ENCODE assay signal across 17 cellular contexts in the genomic region with DNA sequence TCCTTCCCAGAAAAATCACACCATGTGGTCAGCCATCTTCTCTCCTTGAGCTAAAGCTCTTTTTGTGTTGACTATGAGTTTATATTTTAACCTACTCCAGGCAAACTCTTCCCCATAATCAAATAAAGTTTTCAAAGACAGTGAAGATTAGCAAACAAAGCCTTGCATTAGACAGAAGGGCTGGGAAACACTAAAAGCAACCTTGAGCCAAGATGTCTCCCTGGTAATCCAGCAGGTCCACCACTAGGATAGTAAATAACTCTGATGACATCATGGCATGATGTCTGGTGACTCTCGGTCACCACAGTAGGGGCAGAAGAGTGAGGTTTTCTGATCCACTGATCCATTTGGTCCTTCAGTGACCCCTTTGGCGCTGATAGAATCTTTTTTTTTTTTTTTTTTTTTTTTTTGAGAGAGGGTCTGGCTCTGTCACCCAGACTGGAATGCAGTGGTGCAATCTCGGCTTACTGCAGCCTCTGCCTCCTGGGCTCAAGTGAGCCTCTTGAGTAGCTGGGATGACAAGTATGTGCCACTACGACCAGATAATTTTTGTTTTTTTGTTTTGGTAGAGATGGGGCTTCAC. TPM values are rescaled to one million over a fixed set of nuclear protein-coding genes. Genes with fewer than 3 reads are reported as not detected.
DNase-seq lines count a peak whose midpoint lies in the region; ATAC-seq and TF ChIP-seq lines count a peak whose summit lies in the region.
"Had no signal": no experiment of that assay in that cellular context is flagged by ENCODE, and none has a peak within 500 bp of the region (broad histone marks: within the 10 kb centered on the region; RNA-seq: fewer than 3 reads in every experiment).

No MANE protein-coding gene starts in this region.

- no peak overlapping the region for H3K4ac ChIP-seq in trophoblast cell (ENCODE audit: low read depth, low read length)

- H3K36me3 ChIP-seq in HCT116 (ENCODE audit: control insufficient read depth in 1 of 2, insufficient read depth in 2 of 2, low read length in 2 of 2) (no peaks in the 10 kb centered on the region), adipocyte (ENCODE audit: control insufficient read depth, insufficient read depth, low read length, severe bottlenecking) (no peaks in the 10 kb centered on the region), trophoblast cell (ENCODE audit: control insufficient read depth in 1 of 2, insufficient read depth in 2 of 2, low read length in 2 of 2) (no peaks in the 10 kb centered on the region)
- H3K36me3 ChIP-seq: heart left ventricle, Peyer's patch, prostate gland had no signal

- POLR2A ChIA-PET in HCT116 (lab: Charles Lee), result no interaction called here

- H3K9me2 ChIP-seq in HCT116 (ENCODE audit: insufficient read depth), result no peaks in the 10 kb centered on the region

- H3K23ac ChIP-seq in trophoblast cell (ENCODE audit: low read length), result no peak overlapping the region

- H3K18ac ChIP-seq in trophoblast cell (ENCODE audit: low read length), result no peak overlapping the region

- no peak for TF ChIP-seq RAD21 in HCT116 (IDR thresholded peaks at IDR 0.05; ENCODE audit: low read depth)

- no CpG with 5 or more reads among the region's 4 CpGs for WGBS in trophoblast cell (ENCODE audit: extremely low coverage, insufficient coverage, insufficient read length)

- H3K79me2 ChIP-seq in HCT116 (ENCODE audit: insufficient read depth, low read length) (no peaks in the 10 kb centered on the region), trophoblast cell (ENCODE audit: control insufficient read depth, insufficient read depth, low read length, poor library complexity) (no peaks in the 10 kb centered on the region)

- H3K9me3 ChIP-seq in HCT116 (ENCODE audit: control insufficient read depth in 1 of 2, insufficient read depth in 1 of 2, low read depth in 1 of 2, low read length in 2 of 2) (no peaks in the 10 kb centered on the region), adipocyte (ENCODE audit: control insufficient read depth, low read length) (no peaks in the 10 kb centered on the region), trophoblast cell (ENCODE audit: insufficient read depth, low read depth, low read length) (no peaks in the 10 kb centered on the region)
- H3K9me3 ChIP-seq: heart left ventricle, Peyer's patch, prostate gland had no signal

- H3K79me1 ChIP-seq in trophoblast cell (ENCODE audit: low read length), result peaks cover 9% of the 10 kb centered on the region

- no peak overlapping the region for H3K27ac ChIP-seq in HCT116 (ENCODE audit: low read depth, low read length)
- H3K27ac ChIP-seq in trophoblast cell (ENCODE audit: low read depth, low read length), result peak overlapping the region; percentile 48
- H3K27ac ChIP-seq: coronary artery, heart left ventricle, Peyer's patch, prostate gland had no signal

- H4K20me1 ChIP-seq in HCT116 (ENCODE audit: insufficient read depth), result no peaks in the 10 kb centered on the region

- H3K4me2 ChIP-seq in HCT116 (ENCODE audit: low read length), result no peak overlapping the region
- H3K4me2 ChIP-seq in trophoblast cell (ENCODE audit: low read length), result no peak overlapping the region

- no peak overlapping the region for H2BK12ac ChIP-seq in trophoblast cell (ENCODE audit: low read length)

- H2BK120ac ChIP-seq in trophoblast cell (ENCODE audit: insufficient read depth, low read length, poor library complexity), result no peak overlapping the region

- H3K4me3 ChIP-seq in HCT116 (replicated peaks in 1 of 2; ENCODE audit: low read depth in 1 of 2, low read length in 2 of 2), result no peak overlapping the region
- H3K4me3 ChIP-seq in adipocyte (ENCODE audit: low read length), result no peak overlapping the region
- H3K4me3 ChIP-seq in trophoblast cell (ENCODE audit: low read depth, low read length), result no peak overlapping the region
- H3K4me3 ChIP-seq: coronary artery, heart left ventricle, Peyer's patch, prostate gland had no signal

- H4K8ac ChIP-seq in trophoblast cell (ENCODE audit: low read depth, low read length), result no peak overlapping the region

- H3K9ac ChIP-seq in HCT116 (ENCODE audit: low read length) (no peak overlapping the region), adipocyte (ENCODE audit: low read length) (no peak overlapping the region), trophoblast cell (ENCODE audit: low read length) (no peak overlapping the region)

- H2AFZ ChIP-seq in HCT116 (ENCODE audit: low read depth, low read length, poor library complexity, severe bottlenecking) (peak overlapping the region; percentile 36), trophoblast cell (ENCODE audit: insufficient read depth, low read length, poor library complexity) (no peak overlapping the region)

- no peak overlapping the region for H4K91ac ChIP-seq in trophoblast cell (ENCODE audit: low read depth, low read length)

- TF ChIP-seq POLR2A in HCT116 (IDR thresholded peaks at IDR 0.05; ENCODE audit: borderline replicate concordance, extremely low read depth, insufficient read depth, insufficient read length), result no peak

- H2BK5ac ChIP-seq in trophoblast cell (ENCODE audit: low read depth, low read length, poor library complexity), result no peak overlapping the region

- intact Hi-C loops in HCT116 (cut with micrococcal nuclease) (no loop called here), left ventricle myocardium superior (cut with micrococcal nuclease) (no loop called here)

- H2AK5ac ChIP-seq in trophoblast cell (ENCODE audit: low read length), result no peak overlapping the region

- RAD21 ChIA-PET in HCT116 (lab: Charles Lee; ENCODE audit: low non-redundant PET in 1 of 2, low total read pairs in 2 of 2, uncharacterized antibody in 2 of 2, unreplicated experiment in 2 of 2), result interaction anchor here in 1 of 2 experiments (0.7 kb wide), 1 partner anchor 17 kb away, joined by 3 read pairs; no protein-coding TSS in a partner anchor

- DNase-seq in HCT116 (ENCODE audit: low read depth, low spot score) (no peak), adipocyte (ENCODE audit: low read depth) (peak; percentile 22), iris pigment epithelial cell (ENCODE audit: low read depth) (peak; percentile 47), trophoblast cell (peak; percentile 76 to 89), left ventricle myocardium superior (no peak)
- no peak for DNase-seq in effector CD4-positive, alpha-beta T cell
- DNase-seq: activated CD8-positive, alpha-beta T cell treated with anti-CD3 and anti-CD28 coated beads, Interleukin-2, amount 10 ng/mL, durations not matched to agents 7 days and 5 days; AML-193; amniotic stem cell; heart left ventricle; NCI-H2081; NCI-H69; Peyer's patch had no signal

- H3K14ac ChIP-seq in trophoblast cell (ENCODE audit: low read length), result no peak overlapping the region

- H3K4me1 ChIP-seq in HCT116 (ENCODE audit: control insufficient read depth in 1 of 2, insufficient read depth in 2 of 2, low read length in 2 of 2) (no peaks in the 10 kb centered on the region), adipocyte (ENCODE audit: control insufficient read depth, insufficient read depth, low read length) (peaks cover 26% of the 10 kb centered on the region), trophoblast cell (ENCODE audit: control insufficient read depth in 1 of 2, insufficient read depth in 2 of 2, low read length in 2 of 2) (peaks cover 4 to 10% of the 10 kb centered on the region in 2 experiments)
- H3K4me1 ChIP-seq: Peyer's patch, prostate gland had no signal

- no peak overlapping the region for H4K12ac ChIP-seq in trophoblast cell (ENCODE audit: low read depth, low read length)

- H3K27me3 ChIP-seq in HCT116 (ENCODE audit: insufficient read depth, low read length), result no peaks in the 10 kb centered on the region
- H3K27me3 ChIP-seq in adipocyte (replicated peaks; ENCODE audit: control insufficient read depth, insufficient read depth, low read length), result no peaks in the 10 kb centered on the region
- H3K27me3 ChIP-seq in trophoblast cell (ENCODE audit: insufficient read depth, low read length), result no peaks in the 10 kb centered on the region
- H3K27me3 ChIP-seq: heart left ventricle, Peyer's patch had no signal

- no peak for ATAC-seq in HCT116
- no peak for ATAC-seq in HG02642 (IDR thresholded peaks at IDR 0.05; ENCODE audit: poor library complexity, unreplicated experiment)
- ATAC-seq in HG02759 (IDR thresholded peaks at IDR 0.05; ENCODE audit: unreplicated experiment), result no peak
- ATAC-seq in left ventricle myocardium superior, result no peak
- ATAC-seq: activated CD8-positive, alpha-beta T cell treated with anti-CD3 and anti-CD28 coated beads, Interleukin-2, amount 10 ng/mL, durations not matched to agents 7 days and 5 days; heart left ventricle had no signal

- TF ChIP-seq CTCF in HCT116 (IDR thresholded peaks at IDR 0.05 in 2 of 3, conservative IDR thresholded peaks at IDR 0.05 in 1 of 3; ENCODE audit: borderline replicate concordance in 1 of 3, insufficient read depth in 1 of 3, low read depth in 2 of 3, low read length in 2 of 3), result no peak

- BruUV-seq in HCT116 (replicated peaks; lab: Mats Ljungman, UMichigan), result no TSS peak

- CTCF ChIA-PET in HCT116 (lab: Charles Lee), result no interaction called here

TF ChIP-seq in HCT116, 20 proteins besides CTCF, POLR2A, EP300 and RAD21 (continues in another document):
- TF ChIP-seq CEBPB (IDR thresholded peaks at IDR 0.05; ENCODE audit: low read depth) (no peak), TCF7L2 (IDR thresholded peaks at IDR 0.05; ENCODE audit: borderline replicate concordance, extremely low read depth, insufficient read depth, insufficient read length) (no peak), POLR2AphosphoS5 (IDR thresholded peaks at IDR 0.05; ENCODE audit: low read depth, low read length) (no peak), EZH2phosphoT487 (IDR thresholded peaks at IDR 0.05; ENCODE audit: borderline replicate concordance) (no peak), CBX3 (IDR thresholded peaks at IDR 0.05; ENCODE audit: low read depth) (no peak), SIN3A (IDR thresholded peaks at IDR 0.05; ENCODE audit: low read depth) (no peak), JUND (IDR thresholded peaks at IDR 0.05) (no peak)
- TF ChIP-seq, protein P1, sequence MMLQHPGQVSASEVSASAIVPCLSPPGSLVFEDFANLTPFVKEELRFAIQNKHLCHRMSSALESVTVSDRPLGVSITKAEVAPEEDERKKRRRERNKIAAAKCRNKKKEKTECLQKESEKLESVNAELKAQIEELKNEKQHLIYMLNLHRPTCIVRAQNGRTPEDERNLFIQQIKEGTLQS (IDR thresholded peaks at IDR 0.05), result no peak

RNA-seq across cellular contexts. Expression of gene IL6ST, which starts 30.6 kb away (rescaled TPM):
- total RNA-seq in HCT116 (2021; ENCODE audit: unreplicated experiment) (26.5 TPM), left ventricle myocardium superior (153 TPM)
- 6.1 and 10.7 TPM in 2 replicates for polyA plus RNA-seq in HCT116 (2012)
- 63.8 and 67.6 TPM in 2 replicates for polyA plus RNA-seq in trophoblast cell (2013)

Comparison
In these comparisons a context has a peak if more than half of its experiments do, and no peak if none do; other contexts are left out.
1. DNase-seq: peak in adipocyte (single experiment), iris pigment epithelial cell (single experiment) and trophoblast cell (2 of 2); none in HCT116 (single experiment), effector CD4-positive, alpha-beta T cell (single experiment) and left ventricle myocardium superior (single experiment).